In the genomic region with DNA sequence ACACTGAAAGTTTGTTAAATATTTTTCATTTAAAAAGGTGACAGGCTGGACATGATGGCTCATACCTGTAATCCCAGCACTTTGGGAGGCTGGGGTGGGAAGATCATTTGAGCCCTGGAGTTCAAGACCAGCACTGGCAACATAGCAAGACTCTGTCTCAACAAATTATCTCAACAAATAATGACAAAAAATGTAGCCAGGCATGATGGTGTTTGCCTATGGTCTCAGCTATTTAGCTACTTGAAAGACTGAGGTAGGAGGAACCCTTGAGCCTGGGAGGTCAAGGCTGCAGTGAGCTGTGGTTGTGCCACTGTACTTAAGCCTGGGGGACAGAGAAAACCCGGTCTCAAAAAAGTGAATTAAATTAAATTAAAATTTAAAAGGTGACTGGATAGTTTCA, we compare ENCODE assay signal across 35 cellular contexts.
"Had no signal": no experiment of that assay in that cellular context is flagged by ENCODE, and none has a peak within 500 bp of the region (broad histone marks: within the 10 kb centered on the region; RNA-seq: fewer than 3 reads in every experiment).

No MANE protein-coding gene starts in this region.

- H3K9ac ChIP-seq: KMS-11 had no signal

- H3K4me2 ChIP-seq: KMS-11 had no signal

- H3K4me3 ChIP-seq: MG63 had no signal

- H3K27me3 ChIP-seq: MG63 had no signal

- DNase-seq: Karpas-422, Kasumi-1, MG63, MM.1S, MV-4-11, NCI-H1048, NCI-H1092, NCI-H1092 treated with DMSO at 0.1 percent for 48 hours, NCI-H1105, NCI-H1105 treated with DMSO at 0.1 percent for 48 hours, NCI-H1417, NCI-H1417 treated with DMSO at 0.1 percent for 48 hours, NCI-H1436, NCI-H1436 treated with DMSO at 0.1 percent for 48 hours, NCI-H146, NCI-H1694, NCI-H1694 treated with DMSO at 0.1 percent for 48 hours, NCI-H187, NCI-H187 treated with DMSO at 0.1 percent for 48 hours, NCI-H1930, NCI-H2029, NCI-H2029 treated with DMSO at 0.1 percent for 48 hours, NCI-H2081, NCI-H2081 treated with DMSO at 0.1 percent for 48 hours, NCI-H2107, NCI-H2171, NCI-H2171 treated with DMSO at 0.1 percent for 48 hours, NCI-H2227 treated with DMSO at 0.1 percent for 48 hours, NCI-H226, NCI-H345, NCI-H446, NCI-H446 treated with DMSO at 0.1 percent for 48 hours, NCI-H510A, NCI-H510A treated with DMSO at 0.1 percent for 48 hours had no signal

- H3K27ac ChIP-seq: KMS-11 had no signal

- H3K36me3 ChIP-seq: MG63 had no signal
